In the genomic region with DNA sequence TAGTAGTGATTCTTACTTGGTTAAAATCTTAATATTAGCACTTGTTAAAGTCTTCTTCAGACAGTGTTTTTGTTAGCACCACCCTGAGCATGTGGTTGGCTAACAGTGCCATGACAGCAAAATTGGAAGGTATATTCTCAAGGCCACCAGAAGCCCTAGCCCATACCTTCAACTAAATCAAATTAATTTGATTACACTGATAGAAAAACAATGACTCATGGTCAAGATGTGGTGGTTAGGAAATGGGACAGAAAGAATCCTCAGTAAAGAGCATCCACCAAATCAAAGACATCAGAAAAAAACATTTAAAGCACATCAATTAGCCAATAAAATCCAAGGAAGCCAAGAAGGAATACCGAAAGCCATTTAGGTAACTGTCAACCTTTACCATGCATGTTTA, we compare ENCODE assay signal across 20 cellular contexts.
A peak's percentile ranks its signal among the peaks of the same experiment; 100 is the strongest.
DNase-seq lines count a peak whose midpoint lies in the region; ATAC-seq, FAIRE-seq and TF ChIP-seq lines count a peak whose summit lies in the region.
"Had no signal": no experiment of that assay in that cellular context is flagged by ENCODE, and none has a peak within 500 bp of the region (broad histone marks: within the 10 kb centered on the region; RNA-seq: fewer than 3 reads in every experiment).

No MANE protein-coding gene starts in this region.

- no peaks in the 10 kb centered on the region for H3K9me3 ChIP-seq in astrocyte (ENCODE audit: insufficient read depth, low read depth, low read length)

- H3K4me1 Mint-ChIP-seq in activated T-cell treated with anti-CD3 and anti-CD28 coated beads, Interleukin-2, amount 50 U/mL, for 24 hours (ENCODE audit: low read depth) = peaks cover 89% of the 10 kb centered on the region
- H3K4me1 Mint-ChIP-seq in IgD-negative memory B cell = peaks cover 46 to 77% (median 62%) of the 10 kb centered on the region in 3 donors
- H3K4me1 Mint-ChIP-seq in astrocyte (ENCODE audit: low read depth, unreplicated experiment) = peaks cover 7% of the 10 kb centered on the region
- H3K4me1 Mint-ChIP-seq in natural killer cell = peaks cover 89 to 90% of the 10 kb centered on the region in 2 donors

- no peak for DNase-seq in activated T-cell treated with anti-CD3 and anti-CD28 coated beads, Interleukin-2, amount 50 U/mL, for 24 hours
- DNase-seq in activated T-cell treated with anti-CD3 and anti-CD28 coated beads for 4 hours (no peak), astrocyte (ENCODE audit: low read depth) (no peak), natural killer cell (no peak), NCI-H2227 (lab: John Stamatoyannopoulos, UW; ENCODE audit: unreplicated experiment) (no peak), NCI-H1694 (lab: John Stamatoyannopoulos, UW) (no peak)
- DNase-seq: 8988T, COR-L47, GF-D8, KG1, NCI-H1092 treated with DMSO at 0.1 percent for 48 hours, NCI-H1694 treated with DMSO at 0.1 percent for 48 hours, NCI-H446, NCI-H69, SHP77 had no signal

- intact Hi-C loops in natural killer cell (cut with micrococcal nuclease) = no loop called here

- H3K36me3 ChIP-seq in astrocyte (ENCODE audit: insufficient read depth, low read length) = no peaks in the 10 kb centered on the region

- no peak overlapping the region for H2AFZ ChIP-seq in astrocyte (ENCODE audit: low read depth, low read length)

- no peak overlapping the region for H3K4me2 ChIP-seq in astrocyte (ENCODE audit: low read length)
- H3K4me2 ChIP-seq: BLaER1 had no signal

- H4K20me1 ChIP-seq in astrocyte (ENCODE audit: insufficient read depth, low read length) = peaks cover 59% of the 10 kb centered on the region

- H3K79me2 ChIP-seq in astrocyte (ENCODE audit: insufficient read depth, low read length) = peaks cover 82% of the 10 kb centered on the region

- TF ChIP-seq CTCF in astrocyte (IDR thresholded peaks at IDR 0.05; ENCODE audit: insufficient read depth, low read depth, low read length) = no peak
- no peak for TF ChIP-seq CTCF in natural killer cell (IDR thresholded peaks at IDR 0.05)

- H3K9ac ChIP-seq in astrocyte (ENCODE audit: low read length) = no peak overlapping the region
- H3K9ac ChIP-seq: BLaER1 had no signal

- H3K27me3 ChIP-seq in astrocyte (ENCODE audit: insufficient read depth, low read length) = no peaks in the 10 kb centered on the region
- H3K27me3 ChIP-seq: BLaER1 had no signal

- no peaks in the 10 kb centered on the region for H3K4me1 ChIP-seq in astrocyte (ENCODE audit: insufficient read depth, low read length)

- no peak for ATAC-seq in natural killer cell
- ATAC-seq in HG03442 (IDR thresholded peaks at IDR 0.05; ENCODE audit: unreplicated experiment) = no peak

- H3K4me3 ChIP-seq in astrocyte (ENCODE audit: insufficient read depth, low read depth, low read length) = no peak overlapping the region
- H3K4me3 ChIP-seq: BLaER1 had no signal

- no peak overlapping the region for H3K27ac ChIP-seq in astrocyte (ENCODE audit: low read depth, low read length)
- H3K27ac ChIP-seq: BLaER1 had no signal

- H3K27ac Mint-ChIP-seq in activated T-cell treated with anti-CD3 and anti-CD28 coated beads, Interleukin-2, amount 50 U/mL, for 24 hours = peak overlapping the region; percentile 46
- H3K27ac Mint-ChIP-seq in IgD-negative memory B cell (peak overlapping the region in 2 of 3 donors; percentile 80 to 85), astrocyte (ENCODE audit: unreplicated experiment) (no peak overlapping the region), natural killer cell (peak overlapping the region; percentile 99)

- no peaks in the 10 kb centered on the region for H3K27me3 Mint-ChIP-seq in activated T-cell treated with anti-CD3 and anti-CD28 coated beads, Interleukin-2, amount 50 U/mL, for 24 hours
- no peaks in the 10 kb centered on the region for H3K27me3 Mint-ChIP-seq in IgD-negative memory B cell
- H3K27me3 Mint-ChIP-seq in astrocyte (ENCODE audit: low read depth, unreplicated experiment) = no peaks in the 10 kb centered on the region
- H3K27me3 Mint-ChIP-seq in natural killer cell (ENCODE audit: low read depth in 2 of 2) = no peaks in the 10 kb centered on the region

- H3K4me3 Mint-ChIP-seq in activated T-cell treated with anti-CD3 and anti-CD28 coated beads, Interleukin-2, amount 50 U/mL, for 24 hours = no peak overlapping the region
- H3K4me3 Mint-ChIP-seq in IgD-negative memory B cell = peak overlapping the region in 1 of 4 donors; percentile 67
- no peak overlapping the region for H3K4me3 Mint-ChIP-seq in astrocyte (ENCODE audit: unreplicated experiment)
- peak overlapping the region; percentile 67 for H3K4me3 Mint-ChIP-seq in natural killer cell

- FAIRE-seq in astrocyte (lab: Jason Lieb, UNC) = peak; percentile 47
- FAIRE-seq: GM12891, H1 had no signal

- peaks cover 68% of the 10 kb centered on the region for H3K36me3 Mint-ChIP-seq in activated T-cell treated with anti-CD3 and anti-CD28 coated beads, Interleukin-2, amount 50 U/mL, for 24 hours (ENCODE audit: low read depth)
- peaks cover 9% of the 10 kb centered on the region for H3K36me3 Mint-ChIP-seq in IgD-negative memory B cell
- H3K36me3 Mint-ChIP-seq in astrocyte (ENCODE audit: low read depth, unreplicated experiment) = peaks cover 2% of the 10 kb centered on the region
- no peaks in the 10 kb centered on the region for H3K36me3 Mint-ChIP-seq in natural killer cell

- H3K9me3 Mint-ChIP-seq in activated T-cell treated with anti-CD3 and anti-CD28 coated beads, Interleukin-2, amount 50 U/mL, for 24 hours = peaks cover 9% of the 10 kb centered on the region
- H3K9me3 Mint-ChIP-seq in IgD-negative memory B cell (peaks cover 0 to 6% (median 0%) of the 10 kb centered on the region in 3 donors), astrocyte (ENCODE audit: unreplicated experiment) (no peaks in the 10 kb centered on the region), natural killer cell (no peaks in the 10 kb centered on the region)
